Comparison of ENCODE assay signal across 25 cellular contexts in genomic region chr16:363110-364090, GRCh38. TPM values are rescaled to one million over a fixed set of nuclear protein-coding genes. Genes with fewer than 3 reads are reported as not detected.
DNase-seq lines count a peak whose midpoint lies in the region; ATAC-seq, FAIRE-seq and TF ChIP-seq lines count a peak whose summit lies in the region.
"Had no signal": no experiment of that assay in that cellular context is flagged by ENCODE, and none has a peak within 500 bp of the region (broad histone marks: within the 10 kb centered on the region; RNA-seq: fewer than 3 reads in every experiment).

No MANE protein-coding gene starts in this region.

- H3K4me2 ChIP-seq in PC-3 (ENCODE audit: low read length), result no peak overlapping the region

- no peak overlapping the region for H3K27ac Mint-ChIP-seq in activated CD8-positive, alpha-beta memory T cell treated with anti-CD3 and anti-CD28 coated beads, Interleukin-2, amount 10 ng/mL, durations not matched to agents 7 days and 5 days
- H3K27ac Mint-ChIP-seq: activated CD4-positive, alpha-beta memory T cell treated with anti-CD3 and anti-CD28 coated beads for 36 hours had no signal

- 51 to 58% methylated on average over 13 to 17 of the region's 32 CpGs for WGBS in thyroid gland, 2 donors

- H3K9me3 Mint-ChIP-seq in activated CD8-positive, alpha-beta memory T cell treated with anti-CD3 and anti-CD28 coated beads, Interleukin-2, amount 10 ng/mL, durations not matched to agents 7 days and 5 days (ENCODE audit: low read depth), result no peaks in the 10 kb centered on the region
- H3K9me3 Mint-ChIP-seq: activated CD4-positive, alpha-beta memory T cell treated with anti-CD3 and anti-CD28 coated beads for 36 hours had no signal

- H3K9ac ChIP-seq in PC-3 (ENCODE audit: low read length) (no peak overlapping the region), kidney (ENCODE audit: low read length in 2 of 2) (no peak overlapping the region)

- peaks cover 2% of the 10 kb centered on the region; the same call in 1 of the 2 replicates for H3K4me1 ChIP-seq in PC-3 (ENCODE audit: insufficient read depth, low read length)
- peaks cover 0 to 13% of the 10 kb centered on the region in 2 donors for H3K4me1 ChIP-seq in kidney (ENCODE audit: control insufficient read depth in 1 of 2, insufficient read depth in 1 of 2, low read depth in 1 of 2, low read length in 2 of 2)
- H3K4me1 ChIP-seq in thyroid gland, result no peaks in the 10 kb centered on the region
- H3K4me1 ChIP-seq in uterus, result no peaks in the 10 kb centered on the region

- H3K36me3 Mint-ChIP-seq in activated CD8-positive, alpha-beta memory T cell treated with anti-CD3 and anti-CD28 coated beads, Interleukin-2, amount 10 ng/mL, durations not matched to agents 7 days and 5 days, result peaks cover 7% of the 10 kb centered on the region

- no peak for ATAC-seq in activated CD8-positive, alpha-beta memory T cell treated with anti-CD3 and anti-CD28 coated beads, Interleukin-2, amount 10 ng/mL, durations not matched to agents 7 days and 5 days
- ATAC-seq in PC-3 (peak; percentile 7; the same call in 1 of the 2 replicates), HG03378 (IDR thresholded peaks at IDR 0.05; ENCODE audit: unreplicated experiment) (no peak)

- no peak for TF ChIP-seq POLR2A in thyroid gland (IDR thresholded peaks at IDR 0.05)
- no peak for TF ChIP-seq POLR2A in uterus (IDR thresholded peaks at IDR 0.05)

- H3K27ac ChIP-seq in PC-3 (ENCODE audit: low read length) (no peak overlapping the region), kidney (ENCODE audit: low read depth in 2 of 2, low read length in 2 of 2) (no peak overlapping the region), thyroid gland (no peak overlapping the region), uterus (no peak overlapping the region)
- H3K27ac ChIP-seq: C4-2B had no signal

- FAIRE-seq in kidney (lab: Jason Lieb, UNC), result no peak
- FAIRE-seq: D721Med, endothelial cell of umbilical vein had no signal

- BruUV-seq in PC-3 (replicated peaks; lab: Mats Ljungman, UMichigan), result no TSS peak

- CTCF ChIA-PET in activated CD8-positive, alpha-beta memory T cell treated with anti-CD3 and anti-CD28 coated beads, Interleukin-2, amount 10 ng/mL, durations not matched to agents 7 days and 5 days (lab: Charles Lee), result interaction anchor here (1.2 to 3.0 kb wide), 13 partner anchors 8 to 310 kb away, joined by 3 to 29 read pairs (median 8); partner anchors contain the start of genes AXIN1, POLR3K and SNRNP25
- CTCF ChIA-PET in PC-3 (lab: Charles Lee), result interaction anchor here (0.6 kb wide), 1 partner anchor 266 kb away, joined by 6 read pairs; no protein-coding TSS in a partner anchor

- POLR2A ChIA-PET in PC-3 (lab: Charles Lee; ENCODE audit: unreplicated experiment), result interaction anchor here (0.6 kb wide), 1 partner anchor 11 kb away, joined by 37 read pairs; the partner anchor contains the start of gene AXIN1

- H3K4me3 ChIP-seq in PC-3 (ENCODE audit: low read length) (no peak overlapping the region), kidney (ENCODE audit: low read length in 2 of 2) (no peak overlapping the region), thyroid gland (replicated peaks in 1 of 3) (no peak overlapping the region), uterus (no peak overlapping the region)
- H3K4me3 ChIP-seq: dorsolateral prefrontal cortex had no signal

- H3K4me3 Mint-ChIP-seq in activated CD8-positive, alpha-beta memory T cell treated with anti-CD3 and anti-CD28 coated beads, Interleukin-2, amount 10 ng/mL, durations not matched to agents 7 days and 5 days, result no peak overlapping the region
- H3K4me3 Mint-ChIP-seq: activated CD4-positive, alpha-beta memory T cell treated with anti-CD3 and anti-CD28 coated beads for 36 hours had no signal

- peaks cover 5% of the 10 kb centered on the region for H3K27me3 Mint-ChIP-seq in activated CD8-positive, alpha-beta memory T cell treated with anti-CD3 and anti-CD28 coated beads, Interleukin-2, amount 10 ng/mL, durations not matched to agents 7 days and 5 days

- in situ Hi-C loops in G401 (cut with HindIII; ENCODE audit: low sequenced_read_pairs), result no loop called here

- H2AFZ ChIP-seq in PC-3 (ENCODE audit: low read length), result no peak overlapping the region

- peaks cover 4% of the 10 kb centered on the region for H3K4me1 Mint-ChIP-seq in activated CD8-positive, alpha-beta memory T cell treated with anti-CD3 and anti-CD28 coated beads, Interleukin-2, amount 10 ng/mL, durations not matched to agents 7 days and 5 days

- H3K9me2 ChIP-seq in PC-3 (replicated peaks; ENCODE audit: low read length), result no peaks in the 10 kb centered on the region

- H3F3A ChIP-seq in PC-3 (ENCODE audit: low read length, unreplicated experiment), result no peaks in the 10 kb centered on the region

- H3K27me3 ChIP-seq in PC-3 (ENCODE audit: low read length) (no peaks in the 10 kb centered on the region), thyroid gland (no peaks in the 10 kb centered on the region), uterus (no peaks in the 10 kb centered on the region)

- TF ChIP-seq CTCF in PC-3 (conservative IDR thresholded peaks at IDR 0.05; ENCODE audit: low read depth, low read length), result no peak
- TF ChIP-seq CTCF in kidney (IDR thresholded peaks at IDR 0.05; ENCODE audit: borderline replicate concordance, extremely low read depth, insufficient read depth), result no peak
- no peak for TF ChIP-seq CTCF in thyroid gland (IDR thresholded peaks at IDR 0.05)
- no peak for TF ChIP-seq CTCF in uterus (IDR thresholded peaks at IDR 0.05)

- no peaks in the 10 kb centered on the region for H4K20me1 ChIP-seq in PC-3 (ENCODE audit: low read length)

- H3K9me3 ChIP-seq in PC-3 (ENCODE audit: low read length), result no peaks in the 10 kb centered on the region
- H3K9me3 ChIP-seq in kidney (ENCODE audit: control insufficient read depth in 1 of 2, low read length in 2 of 2), result no peaks in the 10 kb centered on the region
- no peaks in the 10 kb centered on the region for H3K9me3 ChIP-seq in thyroid gland
- H3K9me3 ChIP-seq in uterus, result no peaks in the 10 kb centered on the region

- intact Hi-C loops in PC-3 (cut with micrococcal nuclease), result no loop called here
- intact Hi-C loops in kidney (cut with DNase I), result no loop called here
- intact Hi-C loops in thyroid gland (cut with DNase I), result no loop called here
- intact Hi-C loops in uterus (cut with DNase I; ENCODE audit: low total_unique reads), result no loop called here

- H3K36me3 ChIP-seq in PC-3 (ENCODE audit: low read depth, low read length) (no peaks in the 10 kb centered on the region), kidney (ENCODE audit: control insufficient read depth in 1 of 2, insufficient read depth in 2 of 2, low read length in 2 of 2) (peaks cover 0 to 3% of the 10 kb centered on the region in 2 donors), thyroid gland (peaks cover 19 to 21% of the 10 kb centered on the region in 2 donors), uterus (no peaks in the 10 kb centered on the region)

- peak; percentile 41 for DNase-seq in activated CD8-positive, alpha-beta memory T cell treated with anti-CD3 and anti-CD28 coated beads, Interleukin-2, amount 10 ng/mL, durations not matched to agents 7 days and 5 days
- no peak for DNase-seq in activated CD8-positive, alpha-beta memory T cell treated with anti-CD3 and anti-CD28 coated beads, Interleukin-2, amount 50 U/mL, for 48 hours
- DNase-seq in PC-3 (no peak), kidney (peak; percentile 89), thyroid gland (peak; percentile 52 to 56), uterus (no peak), G401 (ENCODE audit: low spot score) (no peak)
- DNase-seq: ACHN; activated CD4-positive, alpha-beta memory T cell treated with anti-CD3 and anti-CD28 coated beads for 36 hours; activated CD4-positive, CD25-positive, alpha-beta regulatory T cell; activated naive CD4-positive, alpha-beta T cell; activated T-cell treated with anti-CD3 and anti-CD28 coated beads, Interleukin-2, amount 50 U/mL, for 1 hour; anterior cingulate cortex; dorsolateral prefrontal cortex; mammary epithelial cell; NCI-H1092 treated with DMSO at 0.1 percent for 48 hours; NCI-H2029 treated with DMSO at 0.1 percent for 48 hours; occipital lobe; stimulated activated CD4-positive, alpha-beta T cell treated with anti-CD3 and anti-CD28 coated beads, Interleukin-12 subunit alpha, Interleukin-12 subunit beta, amount 100 ng/mL, for 4 hours; stimulated activated CD4-positive, alpha-beta T cell treated with anti-CD3 and anti-CD28 coated beads, Interleukin-4, amount 100 ng/mL, for 4 hours; trophoblast cell had no signal

- H3K79me2 ChIP-seq in PC-3 (ENCODE audit: low read length), result no peaks in the 10 kb centered on the region

RNA-seq across cellular contexts. Expression of gene MRPL28, which starts 6.9 kb away (rescaled TPM):
- 10 to 100 TPM; 89.0 to 90.7 TPM for total RNA-seq in activated CD8-positive, alpha-beta memory T cell treated with anti-CD3 and anti-CD28 coated beads, Interleukin-2, amount 10 ng/mL, durations not matched to agents 7 days and 5 days
- 154 and 206 TPM in 2 replicates for total RNA-seq in PC-3 (2014; rRNA removed)
- total RNA-seq in kidney, result 59.1 TPM
- polyA plus RNA-seq in kidney (ENCODE audit: insufficient read depth, low read depth, low replicate concordance), result 201 TPM
- 100 to 1,000 TPM in 1 of 4 donors, 10 to 100 TPM in 3; 39.9 to 106 (median 80.7) TPM for total RNA-seq in thyroid gland
- 10 to 100 TPM; 32.4 to 97.3 (median 50.1) TPM for total RNA-seq in uterus
- total RNA-seq in G401 (2014; rRNA removed; shearing (Covaris generic)), result 250 and 260 TPM in 2 replicates

RNA-seq across cellular contexts. Expression of gene AXIN1, which starts 10.9 kb away (rescaled TPM):
- total RNA-seq in activated CD8-positive, alpha-beta memory T cell treated with anti-CD3 and anti-CD28 coated beads, Interleukin-2, amount 10 ng/mL, durations not matched to agents 7 days and 5 days, result 10 to 100 TPM; 22.3 to 25.7 TPM
- 26.9 and 50.8 TPM in 2 replicates for total RNA-seq in PC-3 (2014; rRNA removed)
- 24.6 TPM for total RNA-seq in kidney
- polyA plus RNA-seq in kidney (ENCODE audit: insufficient read depth, low read depth, low replicate concordance), result 9.7 TPM
- 10 to 100 TPM; 17.5 to 29.7 (median 26.4) TPM for total RNA-seq in thyroid gland
- 10 to 100 TPM in 3 of 4 donors, 1 to 10 TPM in 1; 6.2 to 23.6 (median 19.9) TPM for total RNA-seq in uterus
- total RNA-seq in G401 (2014; rRNA removed; shearing (Covaris generic)), result 45.5 and 46.3 TPM in 2 replicates

RNA-seq across cellular contexts. Expression of gene PGAP6, which starts 18.4 kb away (rescaled TPM):
- 10 to 100 TPM; 46.6 to 50.4 TPM for total RNA-seq in activated CD8-positive, alpha-beta memory T cell treated with anti-CD3 and anti-CD28 coated beads, Interleukin-2, amount 10 ng/mL, durations not matched to agents 7 days and 5 days
- total RNA-seq in PC-3 (2014; rRNA removed) (40.8 and 56.5 TPM in 2 replicates), kidney (65.0 TPM), thyroid gland (10 to 100 TPM; 31.6 to 83.3 (median 62.2) TPM), uterus (10 to 100 TPM; 10.6 to 36.2 (median 12.8) TPM)
- polyA plus RNA-seq in kidney (ENCODE audit: insufficient read depth, low read depth, low replicate concordance), result 144 TPM
- total RNA-seq in G401 (2014; rRNA removed; shearing (Covaris generic)), result 53.0 and 60.8 TPM in 2 replicates

RNA-seq across cellular contexts. Expression of gene NME4, which starts 33.6 kb away (rescaled TPM):
- total RNA-seq in activated CD8-positive, alpha-beta memory T cell treated with anti-CD3 and anti-CD28 coated beads, Interleukin-2, amount 10 ng/mL, durations not matched to agents 7 days and 5 days, result 1 to 10 TPM; 6.7 to 7.0 TPM
- total RNA-seq in PC-3 (2014; rRNA removed) (182 and 207 TPM in 2 replicates), kidney (56.6 TPM), thyroid gland (10 to 100 TPM; 31.7 to 65.0 (median 59.7) TPM), uterus (10 to 100 TPM; 37.3 to 77.6 (median 62.2) TPM)
- polyA plus RNA-seq in kidney (ENCODE audit: insufficient read depth, low read depth, low replicate concordance), result 100 TPM
- total RNA-seq in G401 (2014; rRNA removed; shearing (Covaris generic)), result 312 and 362 TPM in 2 replicates

RNA-seq across cellular contexts. Expression of gene DECR2, which starts 38.3 kb away (rescaled TPM):
- 1 to 10 TPM; 5.9 to 6.3 TPM for total RNA-seq in activated CD8-positive, alpha-beta memory T cell treated with anti-CD3 and anti-CD28 coated beads, Interleukin-2, amount 10 ng/mL, durations not matched to agents 7 days and 5 days
- total RNA-seq in PC-3 (2014; rRNA removed), result 19.8 and 22.3 TPM in 2 replicates
- total RNA-seq in kidney, result 23.8 TPM
- 58.9 TPM for polyA plus RNA-seq in kidney (ENCODE audit: insufficient read depth, low read depth, low replicate concordance)
- total RNA-seq in thyroid gland, result 10 to 100 TPM in 2 of 4 donors, 1 to 10 TPM in 2; 3.1 to 13.5 (median 9.5) TPM
- total RNA-seq in uterus, result 100 to 1,000 TPM in 1 of 4 donors, 10 to 100 TPM in 3; 10.6 to 106 (median 31.9) TPM
- total RNA-seq in G401 (2014; rRNA removed; shearing (Covaris generic)), result 13.0 and 13.7 TPM in 2 replicates

Comparison
In these comparisons a context has a peak if more than half of its experiments do, and no peak if none do; other contexts are left out.
1. DNase-seq: peak in activated CD8-positive, alpha-beta memory T cell treated with anti-CD3 and anti-CD28 coated beads, Interleukin-2, amount 10 ng/mL, durations not matched to agents 7 days and 5 days (single experiment), kidney (single experiment) and thyroid gland (2 of 2); none in activated CD8-positive, alpha-beta memory T cell treated with anti-CD3 and anti-CD28 coated beads, Interleukin-2, amount 50 U/mL, for 48 hours (single experiment), PC-3 (single experiment), uterus (0 of 2) and G401 (single experiment).